1 cellular context compared by ENCODE assay signal in genomic region chr5:69492391-69493234, GRCh38.
A peak's percentile ranks its signal among the peaks of the same experiment; 100 is the strongest.
TF ChIP-seq lines count a peak whose summit lies in the region.

Gene OCLN (plus strand): TSS chr5:69492790. CDS start chr5:69504245, 11,455 bp downstream.

TF ChIP-seq in SK-N-SH, 30 proteins besides CTCF, POLR2A, EP300 and RAD21 (continued from another document):
- no peak for TF ChIP-seq ELF1 (IDR thresholded peaks at IDR 0.05)
- TF ChIP-seq RXRA (IDR thresholded peaks at IDR 0.05; ENCODE audit: borderline replicate concordance, low read depth), result no peak
- TF ChIP-seq SMC3 (IDR thresholded peaks at IDR 0.05; ENCODE audit: low read depth, low read length), result no peak
- no peak for TF ChIP-seq REST (IDR thresholded peaks at IDR 0.05; ENCODE audit: low read depth, low read length)
- 0 out of 2 replicates have a peak, but pooled peaks have one; percentile 44 for TF ChIP-seq POLR2AphosphoS5 (IDR thresholded peaks at IDR 0.05; ENCODE audit: low read depth, low read length)
